In the genomic region with DNA sequence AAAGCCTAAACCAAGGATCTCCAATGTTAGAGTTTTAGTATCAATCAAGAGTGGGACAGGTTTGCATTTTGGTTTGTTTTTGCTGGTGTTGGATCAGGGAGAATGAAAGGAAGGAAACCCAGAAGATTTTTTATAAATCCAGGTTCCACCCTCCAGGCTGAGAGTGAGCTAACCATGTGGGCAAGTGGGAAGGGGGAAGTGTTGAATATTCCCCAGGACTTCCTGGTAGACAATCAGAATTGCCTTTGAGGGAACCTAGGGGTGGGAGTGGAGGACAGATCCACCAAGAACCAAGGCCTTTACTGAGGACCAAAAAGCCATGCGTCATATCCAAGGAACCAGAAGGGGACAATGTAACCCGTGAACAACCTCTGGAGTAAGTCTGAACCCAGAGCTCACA, we compare ENCODE assay signal across 20 cellular contexts.
"Had no signal": no experiment of that assay in that cellular context is flagged by ENCODE, and none has a peak within 500 bp of the region (broad histone marks: within the 10 kb centered on the region; RNA-seq: fewer than 3 reads in every experiment).

No MANE protein-coding gene starts in this region.

- H3K4me1 ChIP-seq: foreskin keratinocyte, psoas muscle, transverse colon had no signal

- H3K36me3 ChIP-seq: sigmoid colon, stomach, thoracic aorta, transverse colon had no signal

- H3K27ac Mint-ChIP-seq: effector memory CD8-positive, alpha-beta T cell; memory B cell; nephron had no signal

- H3K27ac ChIP-seq: foreskin keratinocyte, parathyroid adenoma, psoas muscle, sigmoid colon, skin epidermis, stomach, thoracic aorta, transverse colon had no signal

- H3K9me3 Mint-ChIP-seq: central memory CD8-positive, alpha-beta T cell; effector memory CD8-positive, alpha-beta T cell; memory B cell; naive B cell had no signal

- H3K27me3 Mint-ChIP-seq: central memory CD8-positive, alpha-beta T cell; effector memory CD8-positive, alpha-beta T cell; memory B cell; naive B cell had no signal

- H3K27me3 ChIP-seq: foreskin keratinocyte, sigmoid colon, stomach, transverse colon had no signal

- FAIRE-seq: urothelium cell line had no signal

- DNase-seq: cortex of kidney; effector memory CD8-positive, alpha-beta T cell; foreskin keratinocyte; midbrain; naive B cell; psoas muscle; retina; sigmoid colon; stimulated activated CD4-positive, alpha-beta T cell treated with anti-CD3 and anti-CD28 coated beads, Interleukin-12 subunit alpha, Interleukin-12 subunit beta, amount 100 ng/mL, for 4 hours; stimulated activated naive CD4-positive, alpha-beta T cell; stomach; substantia nigra; transverse colon had no signal

- H3K4me3 ChIP-seq: psoas muscle, sigmoid colon, skin epidermis, stomach, thoracic aorta, transverse colon had no signal

- H3K79me2 ChIP-seq: parathyroid adenoma had no signal

- H3K9me3 ChIP-seq: psoas muscle, sigmoid colon, stomach, thoracic aorta, transverse colon had no signal

- H3K36me3 Mint-ChIP-seq: memory B cell, naive B cell had no signal

- H3K9ac ChIP-seq: parathyroid adenoma had no signal

- H3K4me3 Mint-ChIP-seq: central memory CD8-positive, alpha-beta T cell; effector memory CD8-positive, alpha-beta T cell; memory B cell; naive B cell; nephron had no signal
